Comparison of ENCODE assay signal across 12 cellular contexts in genomic region chr6:56539503-56540105, GRCh38.
A peak's percentile ranks its signal among the peaks of the same experiment; 100 is the strongest.
DNase-seq lines count a peak whose midpoint lies in the region; ATAC-seq and TF ChIP-seq lines count a peak whose summit lies in the region.
"Had no signal": no experiment of that assay in that cellular context is flagged by ENCODE, and none has a peak within 500 bp of the region (broad histone marks: within the 10 kb centered on the region; RNA-seq: fewer than 3 reads in every experiment).

No MANE protein-coding gene starts in this region.

- no peak for DNase-seq in astrocyte of the spinal cord (ENCODE audit: low read depth, low spot score)
- no peak for DNase-seq in right lobe of liver
- no peak for DNase-seq in thyroid gland
- no peak for DNase-seq in left colon
- no peak for DNase-seq in stimulated activated naive CD4-positive, alpha-beta T cell (lab: John Stamatoyannopoulos, UW)
- DNase-seq: activated CD8-positive, alpha-beta memory T cell treated with anti-CD3 and anti-CD28 coated beads, Interleukin-2, amount 50 U/mL, for 4 hours; NCI-H524; T-helper 9 cell had no signal

- in situ Hi-C loops in astrocyte of the spinal cord (cut with HindIII; ENCODE audit: low sequenced_read_pairs), result no loop called here

- H3K4me1 ChIP-seq in Loucy (ENCODE audit: insufficient read depth, low read length, poor library complexity, severe bottlenecking), result peaks cover 38% of the 10 kb centered on the region
- H3K4me1 ChIP-seq in right lobe of liver, result peaks cover 0 to 35% (median 13%) of the 10 kb centered on the region in 4 donors
- peaks cover 23 to 37% of the 10 kb centered on the region in 2 donors for H3K4me1 ChIP-seq in thyroid gland

- no peaks in the 10 kb centered on the region for H4K20me1 ChIP-seq in Loucy (ENCODE audit: insufficient read depth, low read length, poor library complexity, severe bottlenecking)

- peak overlapping the region; percentile 75 for H3K4me2 ChIP-seq in Loucy (ENCODE audit: low read depth, low read length, poor library complexity, severe bottlenecking)

- no peak overlapping the region for H2AFZ ChIP-seq in Loucy (ENCODE audit: low read length)

- H3K27ac ChIP-seq in right lobe of liver (peak overlapping the region; percentile 89 to 95 (median 92)), thyroid gland (peak overlapping the region; percentile 15 to 98 (median 97))
- H3K27ac ChIP-seq: cardiac muscle cell, neutrophil had no signal

- 0 out of 2 replicates have a peak, but pooled peaks cover 4% of the 10 kb centered on the region for H3F3A ChIP-seq in Loucy (ENCODE audit: low read depth)

- no peaks in the 10 kb centered on the region for H3K9me2 ChIP-seq in Loucy (replicated peaks; ENCODE audit: low read depth, low read length)

- H3K4me3 ChIP-seq in Loucy (ENCODE audit: low read length, poor library complexity, severe bottlenecking) (peak overlapping the region; percentile 73), astrocyte of the spinal cord (ENCODE audit: low read depth, low read length) (peak overlapping the region; percentile 6), right lobe of liver (peak overlapping the region in 1 of 3 donors; percentile 4), thyroid gland (replicated peaks in 1 of 3) (peak overlapping the region in 1 of 3 donors; percentile 35)
- H3K4me3 ChIP-seq: cardiac muscle cell had no signal

- peaks cover 26% of the 10 kb centered on the region for H3K79me2 ChIP-seq in Loucy (ENCODE audit: insufficient read depth, low read length)

- H3K36me3 ChIP-seq in Loucy (ENCODE audit: insufficient read depth, low read length) (no peaks in the 10 kb centered on the region), right lobe of liver (peaks cover 0 to 18% (median 6%) of the 10 kb centered on the region in 4 donors), thyroid gland (no peaks in the 10 kb centered on the region)
- H3K36me3 ChIP-seq: neutrophil had no signal

- H3K27me3 ChIP-seq in Loucy (ENCODE audit: insufficient read depth, low read length, poor library complexity, severe bottlenecking), result no peaks in the 10 kb centered on the region
- H3K27me3 ChIP-seq in right lobe of liver, result no peaks in the 10 kb centered on the region
- H3K27me3 ChIP-seq in thyroid gland, result no peaks in the 10 kb centered on the region

- TF ChIP-seq CTCF in Loucy (conservative IDR thresholded peaks at IDR 0.05; ENCODE audit: low read length) (no peak), astrocyte of the spinal cord (IDR thresholded peaks at IDR 0.05; ENCODE audit: low read depth, low read length) (no peak), right lobe of liver (IDR thresholded peaks at IDR 0.05) (no peak), thyroid gland (IDR thresholded peaks at IDR 0.05) (no peak)

- TF ChIP-seq POLR2A in right lobe of liver (IDR thresholded peaks at IDR 0.05) (no peak), thyroid gland (IDR thresholded peaks at IDR 0.05) (no peak)

- no peaks in the 10 kb centered on the region for H3K9me3 ChIP-seq in Loucy (ENCODE audit: insufficient read depth, low read depth, low read length)
- no peaks in the 10 kb centered on the region for H3K9me3 ChIP-seq in right lobe of liver
- no peaks in the 10 kb centered on the region for H3K9me3 ChIP-seq in thyroid gland
- H3K9me3 ChIP-seq: neutrophil had no signal

- ATAC-seq in right lobe of liver (no peak), GM18867 (IDR thresholded peaks at IDR 0.05; ENCODE audit: unreplicated experiment) (no peak), left colon (no peak)

- intact Hi-C loops in right lobe of liver (cut with DNase I) (no loop called here), thyroid gland (cut with DNase I) (no loop called here), left colon (cut with DNase I, micrococcal nuclease) (no loop called here)

- peak overlapping the region; percentile 73 for H3K9ac ChIP-seq in Loucy (ENCODE audit: low read depth, low read length, poor library complexity, severe bottlenecking)
